8 cellular contexts compared by ENCODE assay signal in the genomic region with DNA sequence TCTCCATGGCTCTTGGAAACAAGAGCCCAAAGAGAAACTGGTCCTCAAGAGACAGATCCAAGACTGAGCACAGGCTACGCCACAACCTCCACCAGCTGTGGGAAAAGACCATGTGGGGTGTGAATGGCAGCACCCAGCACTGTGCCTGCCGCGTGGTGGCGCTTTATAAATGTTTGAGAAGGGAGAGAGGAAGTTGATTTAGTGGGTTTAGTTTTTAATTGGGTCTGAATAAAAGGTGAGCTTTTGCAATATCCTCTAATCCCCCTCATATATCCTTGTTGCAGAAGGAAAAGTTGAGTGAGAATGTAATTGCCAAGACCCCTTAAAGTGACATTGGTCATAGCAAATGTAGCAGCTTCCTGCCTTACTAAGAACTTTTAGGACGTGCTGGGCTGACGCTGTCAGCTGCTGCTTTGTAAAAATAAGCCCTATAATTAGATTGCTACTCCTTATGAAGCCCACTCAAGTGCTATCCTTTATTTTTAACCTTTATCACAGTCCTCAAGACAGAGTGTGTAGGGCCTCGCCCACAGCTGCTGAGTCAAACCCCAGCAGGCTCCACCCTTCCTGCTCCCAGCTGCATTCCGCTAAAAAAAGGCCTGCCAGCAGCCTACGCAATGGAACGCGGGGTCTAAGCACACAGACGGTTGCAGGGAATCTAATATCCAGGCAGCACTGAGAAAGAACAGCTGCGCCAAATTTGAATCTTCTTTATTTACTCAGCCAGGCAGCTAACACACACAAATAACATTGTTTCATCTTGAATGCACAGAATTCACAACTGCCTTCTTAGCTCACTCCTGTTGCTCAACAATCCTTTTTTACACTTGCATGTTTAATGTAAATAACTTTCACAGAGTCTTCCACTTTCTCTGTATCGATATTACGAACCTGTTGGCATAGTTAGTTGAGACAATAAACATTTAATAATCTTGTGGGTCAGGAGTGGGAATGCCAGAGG. TPM values are rescaled to one million over a fixed set of nuclear protein-coding genes. Genes with fewer than 3 reads are reported as not detected.
A peak's percentile ranks its signal among the peaks of the same experiment; 100 is the strongest.
DNase-seq lines count a peak whose midpoint lies in the region; ATAC-seq and TF ChIP-seq lines count a peak whose summit lies in the region.

No MANE protein-coding gene starts in this region.

- H3K27me3 Mint-ChIP-seq in IgD-negative memory B cell: no peaks in the 10 kb centered on the region
- no peaks in the 10 kb centered on the region for H3K27me3 Mint-ChIP-seq in progenitor cell of endocrine pancreas

- H3K9me3 ChIP-seq in heart right ventricle (no peaks in the 10 kb centered on the region), uterus (no peaks in the 10 kb centered on the region)

- TF ChIP-seq POLR2A in uterus (IDR thresholded peaks at IDR 0.05): no peak

- peaks cover 22 to 28% (median 26%) of the 10 kb centered on the region in 3 donors for H3K4me1 Mint-ChIP-seq in IgD-negative memory B cell
- peaks cover 14% of the 10 kb centered on the region for H3K4me1 Mint-ChIP-seq in progenitor cell of endocrine pancreas (ENCODE audit: low read depth)

- H3K36me3 ChIP-seq in heart right ventricle (no peaks in the 10 kb centered on the region), uterus (no peaks in the 10 kb centered on the region)

- H3K27me3 ChIP-seq in heart right ventricle: no peaks in the 10 kb centered on the region
- H3K27me3 ChIP-seq in uterus: no peaks in the 10 kb centered on the region

- peak; percentile 27 to 77 (median 59) for TF ChIP-seq CTCF in heart right ventricle (IDR thresholded peaks at IDR 0.05)
- TF ChIP-seq CTCF in progenitor cell of endocrine pancreas (IDR thresholded peaks at IDR 0.05; ENCODE audit: unreplicated experiment): peak; percentile 56
- TF ChIP-seq CTCF in uterus (IDR thresholded peaks at IDR 0.05): peak; percentile 39 to 52 (median 48)

- H3K27ac Mint-ChIP-seq in IgD-negative memory B cell: peak overlapping the region; percentile 13 to 96 (median 78)
- peak overlapping the region; percentile 70 for H3K27ac Mint-ChIP-seq in progenitor cell of endocrine pancreas

- peak; percentile 64 for ATAC-seq in GM21390 (IDR thresholded peaks at IDR 0.05; ENCODE audit: unreplicated experiment)
- peak; percentile 99 for ATAC-seq in SK-N-SH treated with all-trans-retinoic acid at 6 μM for 48 hours
- peak; percentile 96 to 99 (median 98) for ATAC-seq in heart right ventricle

- H3K4me1 ChIP-seq in heart right ventricle: peaks cover 5 to 33% (median 29%) of the 10 kb centered on the region in 9 donors
- peaks cover 0 to 7% of the 10 kb centered on the region in 2 donors for H3K4me1 ChIP-seq in uterus

- WGBS in heart right ventricle, 2 donors: 7% methylated on average over 15 of the region's 15 CpGs

- H3K27ac ChIP-seq in heart right ventricle (peak overlapping the region; percentile 68 to 93 (median 84)), uterus (peak overlapping the region; percentile 81 to 86)

- H3K4me3 Mint-ChIP-seq in IgD-negative memory B cell (peak overlapping the region; percentile 27 to 91 (median 72)), progenitor cell of endocrine pancreas (ENCODE audit: low read depth) (peak overlapping the region; percentile 22)

- no peaks in the 10 kb centered on the region for H3K9me3 Mint-ChIP-seq in IgD-negative memory B cell
- no peaks in the 10 kb centered on the region for H3K9me3 Mint-ChIP-seq in progenitor cell of endocrine pancreas (ENCODE audit: low read depth)

- DNase-seq in COLO829 (ENCODE audit: low spot score) (peak; percentile 81), heart right ventricle (peak; percentile 81 to 91), progenitor cell of endocrine pancreas (ENCODE audit: low spot score, unreplicated experiment) (peak; percentile 14), uterus (peak; percentile 89 to 92)
- DNase-seq in activated naive CD8-positive, alpha-beta T cell treated with anti-CD3 and anti-CD28 coated beads, Interleukin-2, amount 50 U/mL, for 16 hours (ENCODE audit: low read depth, low spot score): peak; percentile 21

- intact Hi-C loops in heart right ventricle (cut with DNase I): loop anchor here in 9 of 10 donors (1.0 to 10.0 kb wide), 14 partner anchors 47 to 785 kb away; partner anchors contain the start of genes CENPL (in 9 of the 9), DARS2 (in 9 of the 9), PRDX6 (in 6 of the 9) and KLHL20 (in 4 of the 9)
- intact Hi-C loops in uterus (cut with DNase I; ENCODE audit: low total_unique reads): loop anchor here (10.0 kb wide), 1 partner anchor 395 kb away; the partner anchor contains the start of genes CENPL and DARS2

- no peaks in the 10 kb centered on the region for H3K36me3 Mint-ChIP-seq in IgD-negative memory B cell
- no peaks in the 10 kb centered on the region for H3K36me3 Mint-ChIP-seq in progenitor cell of endocrine pancreas (ENCODE audit: insufficient read depth)

- H3K4me3 ChIP-seq in heart right ventricle (peak overlapping the region in 8 of 10 donors; percentile 0 to 41 (median 32)), uterus (peak overlapping the region; percentile 8 to 9)

TF ChIP-seq in SK-N-SH treated with all-trans-retinoic acid at 6 μM for 48 hours, 23 proteins besides CTCF, POLR2A, EP300 and RAD21:
- TF ChIP-seq, protein P1, sequence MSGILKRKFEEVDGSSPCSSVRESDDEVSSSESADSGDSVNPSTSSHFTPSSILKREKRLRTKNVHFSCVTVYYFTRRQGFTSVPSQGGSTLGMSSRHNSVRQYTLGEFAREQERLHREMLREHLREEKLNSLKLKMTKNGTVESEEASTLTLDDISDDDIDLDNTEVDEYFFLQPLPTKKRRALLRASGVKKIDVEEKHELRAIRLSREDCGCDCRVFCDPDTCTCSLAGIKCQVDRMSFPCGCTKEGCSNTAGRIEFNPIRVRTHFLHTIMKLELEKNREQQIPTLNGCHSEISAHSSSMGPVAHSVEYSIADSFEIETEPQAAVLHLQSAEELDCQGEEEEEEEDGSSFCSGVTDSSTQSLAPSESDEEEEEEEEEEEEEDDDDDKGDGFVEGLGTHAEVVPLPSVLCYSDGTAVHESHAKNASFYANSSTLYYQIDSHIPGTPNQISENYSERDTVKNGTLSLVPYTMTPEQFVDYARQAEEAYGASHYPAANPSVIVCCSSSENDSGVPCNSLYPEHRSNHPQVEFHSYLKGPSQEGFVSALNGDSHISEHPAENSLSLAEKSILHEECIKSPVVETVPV (CRISPR knock-in tag; IDR thresholded peaks at IDR 0.05): no peak
- no peak for TF ChIP-seq ZC3H10 (CRISPR knock-in tag; IDR thresholded peaks at IDR 0.05)
- TF ChIP-seq TCF4 (CRISPR knock-in tag; IDR thresholded peaks at IDR 0.05; ENCODE audit: borderline replicate concordance): no peak
- TF ChIP-seq ZFP30 (CRISPR knock-in tag; IDR thresholded peaks at IDR 0.05): no peak
- TF ChIP-seq BACH2 (CRISPR knock-in tag; IDR thresholded peaks at IDR 0.05; ENCODE audit: borderline replicate concordance): no peak
- no peak for TF ChIP-seq ARNTL (CRISPR knock-in tag; IDR thresholded peaks at IDR 0.05; ENCODE audit: borderline replicate concordance, low read depth)
- TF ChIP-seq CSDC2 (CRISPR knock-in tag; IDR thresholded peaks at IDR 0.05): no peak

RNA-seq across cellular contexts. Expression of gene PRDX6, which starts 47.3 kb away (rescaled TPM):
- 84.7 TPM for polyA plus RNA-seq in IgD-negative memory B cell
- total RNA-seq in heart right ventricle: 100 to 1,000 TPM; 215 to 698 (median 325) TPM
- polyA plus RNA-seq in heart right ventricle: 100 to 1,000 TPM; 426 to 640 TPM
- 258 and 264 TPM in 2 replicates for total RNA-seq in progenitor cell of endocrine pancreas
- 100 to 1,000 TPM in 3 of 4 donors, 10 to 100 TPM in 1; 51.2 to 218 (median 144) TPM for total RNA-seq in uterus

Comparison
In these comparisons a context has a peak if more than half of its experiments do, and no peak if none do; other contexts are left out.
1. Peak in every context shown above with its lines: DNase-seq, ATAC-seq, H3K4me3 ChIP-seq and H3K27ac ChIP-seq.
2. DNase-seq: peak in every context shown above with its lines; median percentile 90 in uterus; 86 in heart right ventricle; 81 in COLO829; 21 in activated naive CD8-positive, alpha-beta T cell treated with anti-CD3 and anti-CD28 coated beads, Interleukin-2, amount 50 U/mL, for 16 hours; 14 in progenitor cell of endocrine pancreas.